Comparison of ENCODE assay signal across 8 cellular contexts in genomic region chr2:201072201-201072530, GRCh38. TPM values are rescaled to one million over a fixed set of nuclear protein-coding genes. Genes with fewer than 3 reads are reported as not detected.
DNase-seq lines count a peak whose midpoint lies in the region; ATAC-seq and TF ChIP-seq lines count a peak whose summit lies in the region.

No MANE protein-coding gene starts in this region.

- H3K9ac ChIP-seq in DND-41 (ENCODE audit: low read depth, low read length): peak overlapping the region; percentile 63
- H3K9ac ChIP-seq in mesenchymal stem cell (ENCODE audit: low read length): peak overlapping the region; percentile 94

- in situ Hi-C loops in astrocyte of the cerebellum (cut with HindIII; ENCODE audit: low sequenced_read_pairs): no loop called here

- H2BK15ac ChIP-seq in mesenchymal stem cell (ENCODE audit: low read depth, poor library complexity, severe bottlenecking): no peak overlapping the region

- H3K9me3 ChIP-seq in DND-41 (ENCODE audit: insufficient read depth, low read length, severe bottlenecking) (no peaks in the 10 kb centered on the region), mesenchymal stem cell (ENCODE audit: control insufficient read depth, low read length) (no peaks in the 10 kb centered on the region)

- peaks cover 90% of the 10 kb centered on the region for H3K79me2 ChIP-seq in DND-41 (ENCODE audit: insufficient read depth, low read length)

- H2AFZ ChIP-seq in DND-41 (ENCODE audit: low read depth, low read length) (peak overlapping the region; percentile 81), mesenchymal stem cell (ENCODE audit: low read depth, low read length) (no peak overlapping the region)

- peak overlapping the region; percentile 35 for H4K8ac ChIP-seq in mesenchymal stem cell (ENCODE audit: low read length)

- H3K14ac ChIP-seq in mesenchymal stem cell (ENCODE audit: low read length in 2 of 2): no peak overlapping the region

- peak overlapping the region; percentile 9 to 14 for H3K18ac ChIP-seq in mesenchymal stem cell (ENCODE audit: low read depth in 1 of 2, low read length in 2 of 2)

- H2BK12ac ChIP-seq in mesenchymal stem cell (ENCODE audit: low read length in 2 of 2): no peak overlapping the region

- H3K27ac ChIP-seq in DND-41 (ENCODE audit: low read length): peak overlapping the region; percentile 92
- peak overlapping the region; percentile 0 for H3K27ac ChIP-seq in mesenchymal stem cell (ENCODE audit: low read length, poor library complexity, severe bottlenecking)

- TF ChIP-seq CTCF in DND-41 (IDR thresholded peaks at IDR 0.05; ENCODE audit: borderline replicate concordance, extremely low read depth, low read length, poor library complexity, severe bottlenecking): no peak
- TF ChIP-seq CTCF in astrocyte of the cerebellum (IDR thresholded peaks at IDR 0.05; ENCODE audit: low read depth, low read length, missing control alignments): no peak

- peak; percentile 5 for ATAC-seq in DND-41 (ENCODE audit: insufficient read depth, low read depth)
- peak; percentile 0 for ATAC-seq in HG03108 (IDR thresholded peaks at IDR 0.05; ENCODE audit: unreplicated experiment)

- no peak overlapping the region for H2BK5ac ChIP-seq in mesenchymal stem cell (ENCODE audit: low read depth, low read length, poor library complexity, severe bottlenecking)

- H3K36me3 ChIP-seq in DND-41 (ENCODE audit: insufficient read depth, low read length): no peaks in the 10 kb centered on the region; the same call in 1 of the 2 replicates
- no peaks in the 10 kb centered on the region for H3K36me3 ChIP-seq in mesenchymal stem cell (ENCODE audit: control insufficient read depth in 1 of 2, insufficient read depth in 2 of 2, low read depth in 1 of 2, low read length in 2 of 2)

- H3K27me3 ChIP-seq in DND-41 (ENCODE audit: insufficient read depth, low read length, poor library complexity): no peaks in the 10 kb centered on the region
- H3K27me3 ChIP-seq in mesenchymal stem cell (ENCODE audit: control insufficient read depth in 1 of 2, insufficient read depth in 1 of 2, low read length in 2 of 2): no peaks in the 10 kb centered on the region

- H3K4ac ChIP-seq in mesenchymal stem cell (ENCODE audit: low read depth in 1 of 2, low read length in 2 of 2): no peak overlapping the region

- H4K20me1 ChIP-seq in DND-41 (ENCODE audit: insufficient read depth, low read length): no peaks in the 10 kb centered on the region

- no peak overlapping the region for H4K91ac ChIP-seq in mesenchymal stem cell (ENCODE audit: low read length)

- DNase-seq in DND-41: no peak
- DNase-seq in astrocyte of the cerebellum (ENCODE audit: low read depth): no peak
- no peak for DNase-seq in mesenchymal stem cell
- no peak for DNase-seq in SIG-M5 (lab: John Stamatoyannopoulos, UW)
- no peak for DNase-seq in NCI-H82 treated with DMSO at 0.1 percent for 48 hours (lab: John Stamatoyannopoulos, UW; ENCODE audit: unreplicated experiment)
- no peak for DNase-seq in activated CD8-positive, alpha-beta memory T cell treated with anti-CD3 and anti-CD28 coated beads, Interleukin-2, amount 50 U/mL, for 48 hours
- no peak for DNase-seq in glomerular visceral epithelial cell (ENCODE audit: extremely low spot score)

- peak overlapping the region; percentile 89 for H3K4me2 ChIP-seq in DND-41 (ENCODE audit: insufficient read depth, low read length)
- peak overlapping the region; percentile 66 for H3K4me2 ChIP-seq in mesenchymal stem cell (ENCODE audit: low read length, poor library complexity, severe bottlenecking)

- no peak overlapping the region for H3K23ac ChIP-seq in mesenchymal stem cell (ENCODE audit: low read length in 2 of 2)

- H3K4me1 ChIP-seq in DND-41 (ENCODE audit: insufficient read depth, low read length): peaks cover 56% of the 10 kb centered on the region
- peaks cover 3% of the 10 kb centered on the region for H3K4me1 ChIP-seq in mesenchymal stem cell (ENCODE audit: control insufficient read depth, insufficient read depth, low read depth, low read length)

- H3K4me3 ChIP-seq in DND-41 (ENCODE audit: low read depth in 1 of 2, low read length in 2 of 2) (peak overlapping the region; percentile 83 to 85), astrocyte of the cerebellum (ENCODE audit: low read depth, low read length) (peak overlapping the region; percentile 82), mesenchymal stem cell (ENCODE audit: insufficient read depth in 1 of 2, low read depth in 1 of 2, low read length in 2 of 2) (peak overlapping the region; percentile 44 to 94)

- H3K79me1 ChIP-seq in mesenchymal stem cell (replicated peaks; ENCODE audit: low read length, poor library complexity, severe bottlenecking): no peaks in the 10 kb centered on the region

- H2BK120ac ChIP-seq in mesenchymal stem cell (ENCODE audit: low read depth, low read length): no peak overlapping the region

- no CpG with 5 or more reads among the region's 5 CpGs for WGBS in mesenchymal stem cell

- no peak overlapping the region for H2AK5ac ChIP-seq in mesenchymal stem cell (ENCODE audit: low read length, severe bottlenecking)

RNA-seq across cellular contexts. Expression of gene NDUFB3, which starts 0.4 kb away (rescaled TPM):
- polyA plus RNA-seq in mesenchymal stem cell (2013, experiment 1 of 2): 145 TPM
- 144 TPM for polyA plus RNA-seq in mesenchymal stem cell (2013, experiment 2 of 2)

RNA-seq across cellular contexts. Expression of gene HYCC2, which starts 0.7 kb away (rescaled TPM):
- 4.5 TPM for polyA plus RNA-seq in mesenchymal stem cell (2013, experiment 1 of 2)
- polyA plus RNA-seq in mesenchymal stem cell (2013, experiment 2 of 2): 4.3 TPM

RNA-seq across cellular contexts. Expression of gene CFLAR, which starts 43.8 kb away (rescaled TPM):
- polyA plus RNA-seq in mesenchymal stem cell (2013, experiment 1 of 2): 25.5 TPM
- polyA plus RNA-seq in mesenchymal stem cell (2013, experiment 2 of 2): 25.2 TPM
